In the genomic region with DNA sequence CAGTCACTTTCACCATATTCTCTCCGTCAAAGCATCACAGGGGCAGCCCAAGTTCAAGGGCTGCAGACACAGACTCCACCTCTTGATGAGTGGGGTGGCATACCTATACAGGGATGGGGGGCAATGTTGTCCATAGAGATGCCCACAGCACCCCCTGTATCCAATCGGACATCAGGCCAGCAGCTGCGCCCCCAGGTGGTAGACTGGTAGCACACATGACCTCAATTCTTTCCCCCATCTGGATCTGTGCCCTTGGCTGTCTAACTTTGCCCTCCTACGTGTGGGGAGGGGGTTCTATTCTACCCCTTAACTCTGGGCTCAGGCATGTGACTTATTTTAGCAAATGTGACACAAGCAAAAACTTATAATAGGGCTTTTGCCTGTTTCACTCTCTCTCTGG, we compare ENCODE assay signal across 1 cellular context.
TF ChIP-seq lines count a peak whose summit lies in the region.

No MANE protein-coding gene starts in this region.

TF ChIP-seq in GM12878, 131 proteins besides CTCF, POLR2A, EP300 and RAD21:
- no peak for TF ChIP-seq TCF7 (IDR thresholded peaks at IDR 0.05; ENCODE audit: borderline replicate concordance)
- TF ChIP-seq HDAC2 (IDR thresholded peaks at IDR 0.05) = no peak
